ENCODE assay signal across 21 cellular contexts in genomic region chr3:177124882-177125281, GRCh38.
A peak's percentile ranks its signal among the peaks of the same experiment; 100 is the strongest.
DNase-seq lines count a peak whose midpoint lies in the region; ATAC-seq and TF ChIP-seq lines count a peak whose summit lies in the region.
"Had no signal": no experiment of that assay in that cellular context is flagged by ENCODE, and none has a peak within 500 bp of the region (broad histone marks: within the 10 kb centered on the region; RNA-seq: fewer than 3 reads in every experiment).

No MANE protein-coding gene starts in this region.

- no peaks in the 10 kb centered on the region for H3K27me3 Mint-ChIP-seq in activated naive CD4-positive, alpha-beta T cell treated with anti-CD3 and anti-CD28 coated beads for 36 hours (ENCODE audit: low read depth)
- no peaks in the 10 kb centered on the region for H3K27me3 Mint-ChIP-seq in activated naive CD4-positive, alpha-beta T cell treated with anti-CD3 and anti-CD28 coated beads, Interleukin-2, amount 10 ng/mL, durations not matched to agents 7 days and 5 days
- H3K27me3 Mint-ChIP-seq: CD4-positive, alpha-beta memory T cell had no signal

- intact Hi-C loops in activated naive CD4-positive, alpha-beta T cell treated with anti-CD3 and anti-CD28 coated beads for 36 hours (cut with micrococcal nuclease), result loop anchor here (2.0 to 5.0 kb wide), 4 partner anchors 14 to 72 kb away; partner anchors contain the start of gene TBL1XR1

- H3K4me1 ChIP-seq in osteoblast (ENCODE audit: insufficient read depth, low read length), result peaks cover 32% of the 10 kb centered on the region

- H3K27ac ChIP-seq in osteoblast (ENCODE audit: low read depth, low read length), result peak overlapping the region; percentile 11
- H3K27ac ChIP-seq: ovary, RWPE1, tibial artery had no signal

- no peaks in the 10 kb centered on the region for H3K9me3 Mint-ChIP-seq in activated naive CD4-positive, alpha-beta T cell treated with anti-CD3 and anti-CD28 coated beads for 36 hours
- peaks cover 9% of the 10 kb centered on the region for H3K9me3 Mint-ChIP-seq in activated naive CD4-positive, alpha-beta T cell treated with anti-CD3 and anti-CD28 coated beads, Interleukin-2, amount 10 ng/mL, durations not matched to agents 7 days and 5 days
- H3K9me3 Mint-ChIP-seq: immature natural killer cell had no signal

- no peak for ATAC-seq in HG02759 (IDR thresholded peaks at IDR 0.05; ENCODE audit: unreplicated experiment)
- ATAC-seq: right cardiac atrium had no signal

- CTCF ChIA-PET in activated naive CD4-positive, alpha-beta T cell treated with anti-CD3 and anti-CD28 coated beads for 36 hours (lab: Charles Lee), result no interaction called here
- CTCF ChIA-PET in activated naive CD4-positive, alpha-beta T cell treated with anti-CD3 and anti-CD28 coated beads, Interleukin-2, amount 10 ng/mL, durations not matched to agents 7 days and 5 days (lab: Charles Lee), result no interaction called here

- peaks cover 55% of the 10 kb centered on the region for H4K20me1 ChIP-seq in osteoblast (ENCODE audit: insufficient read depth, low read length)

- peaks cover 78% of the 10 kb centered on the region for H3K4me1 Mint-ChIP-seq in activated naive CD4-positive, alpha-beta T cell treated with anti-CD3 and anti-CD28 coated beads for 36 hours (ENCODE audit: low read depth)
- H3K4me1 Mint-ChIP-seq in activated naive CD4-positive, alpha-beta T cell treated with anti-CD3 and anti-CD28 coated beads, Interleukin-2, amount 10 ng/mL, durations not matched to agents 7 days and 5 days, result peaks cover 26% of the 10 kb centered on the region

- H3K9me3 ChIP-seq in osteoblast (ENCODE audit: low read depth, low read length), result no peaks in the 10 kb centered on the region
- H3K9me3 ChIP-seq: ovary, tibial artery had no signal

- H3K36me3 ChIP-seq in osteoblast (ENCODE audit: insufficient read depth, low read length), result no peaks in the 10 kb centered on the region
- H3K36me3 ChIP-seq: ovary, tibial artery had no signal

- no peak for TF ChIP-seq CTCF in cardiac fibroblast (IDR thresholded peaks at IDR 0.05; ENCODE audit: low read depth, low read length)
- no peak for TF ChIP-seq CTCF in osteoblast (IDR thresholded peaks at IDR 0.05; ENCODE audit: extremely low read depth, low read depth, low read length)

- H3K27ac Mint-ChIP-seq in activated naive CD4-positive, alpha-beta T cell treated with anti-CD3 and anti-CD28 coated beads for 36 hours, result peak overlapping the region; percentile 5
- H3K27ac Mint-ChIP-seq in activated naive CD4-positive, alpha-beta T cell treated with anti-CD3 and anti-CD28 coated beads, Interleukin-2, amount 10 ng/mL, durations not matched to agents 7 days and 5 days, result no peak overlapping the region
- H3K27ac Mint-ChIP-seq: immature natural killer cell had no signal

- peaks cover 84% of the 10 kb centered on the region for H3K79me2 ChIP-seq in osteoblast (ENCODE audit: insufficient read depth, low read length)

- DNase-seq in activated naive CD4-positive, alpha-beta T cell treated with anti-CD3 and anti-CD28 coated beads for 36 hours, result no peak
- DNase-seq in activated naive CD4-positive, alpha-beta T cell treated with anti-CD3 and anti-CD28 coated beads, Interleukin-2, amount 10 ng/mL, durations not matched to agents 7 days and 5 days, result no peak
- DNase-seq in NCI-H226, result peak; percentile 28
- DNase-seq in cardiac fibroblast (ENCODE audit: low read depth in 2 of 2), result peak; percentile 34 to 63
- DNase-seq in osteoblast (ENCODE audit: insufficient read length, low spot score, missing footprints), result no peak
- no peak for DNase-seq in GOT3 (lab: John Stamatoyannopoulos, UW)
- DNase-seq in activated gamma-delta T cell treated with Interleukin-2 at 50 U/mL for 16 hours, result no peak
- DNase-seq: aorta; CD4-positive, alpha-beta memory T cell; cerebellar nuclear complex; DMS79; immature natural killer cell; KBM-7; NCI-H1048; NCI-H2081; NCI-H510A; ovary; right cardiac atrium; tibial artery had no signal

- no peak overlapping the region for H3K4me3 ChIP-seq in cardiac fibroblast (replicated peaks in 1 of 2; ENCODE audit: low read depth in 2 of 2, low read length in 2 of 2)
- H3K4me3 ChIP-seq in osteoblast (ENCODE audit: insufficient read depth, low read length), result no peak overlapping the region
- H3K4me3 ChIP-seq: ovary, tibial artery had no signal

- no peak overlapping the region for H2AFZ ChIP-seq in osteoblast (ENCODE audit: low read length)

- peak overlapping the region; percentile 40 for H3K4me2 ChIP-seq in osteoblast (ENCODE audit: insufficient read depth, low read length)

- no peak overlapping the region for H3K4me3 Mint-ChIP-seq in activated naive CD4-positive, alpha-beta T cell treated with anti-CD3 and anti-CD28 coated beads for 36 hours
- no peak overlapping the region for H3K4me3 Mint-ChIP-seq in activated naive CD4-positive, alpha-beta T cell treated with anti-CD3 and anti-CD28 coated beads, Interleukin-2, amount 10 ng/mL, durations not matched to agents 7 days and 5 days
- H3K4me3 Mint-ChIP-seq: immature natural killer cell had no signal

- H3K36me3 Mint-ChIP-seq in activated naive CD4-positive, alpha-beta T cell treated with anti-CD3 and anti-CD28 coated beads for 36 hours (ENCODE audit: low read depth), result peaks cover 13% of the 10 kb centered on the region
- H3K36me3 Mint-ChIP-seq in activated naive CD4-positive, alpha-beta T cell treated with anti-CD3 and anti-CD28 coated beads, Interleukin-2, amount 10 ng/mL, durations not matched to agents 7 days and 5 days, result peaks cover 34% of the 10 kb centered on the region
- H3K36me3 Mint-ChIP-seq: immature natural killer cell had no signal

- H3K27me3 ChIP-seq in osteoblast (ENCODE audit: insufficient read depth, low read length), result no peaks in the 10 kb centered on the region
- H3K27me3 ChIP-seq: ovary, tibial artery had no signal

Comparison
In these comparisons a context has a peak if more than half of its experiments do, and no peak if none do; other contexts are left out.
1. DNase-seq: peak in NCI-H226 (single experiment) and cardiac fibroblast (2 of 2); none in activated naive CD4-positive, alpha-beta T cell treated with anti-CD3 and anti-CD28 coated beads for 36 hours (single experiment), activated naive CD4-positive, alpha-beta T cell treated with anti-CD3 and anti-CD28 coated beads, Interleukin-2, amount 10 ng/mL, durations not matched to agents 7 days and 5 days (single experiment), osteoblast (single experiment), GOT3 (single experiment) and activated gamma-delta T cell treated with Interleukin-2 at 50 U/mL for 16 hours (single experiment).